9 cellular contexts compared by ENCODE assay signal in genomic region chr3:42043116-42043796, GRCh38. TPM values are rescaled to one million over a fixed set of nuclear protein-coding genes. Genes with fewer than 3 reads are reported as not detected.
DNase-seq lines count a peak whose midpoint lies in the region; ATAC-seq, FAIRE-seq and TF ChIP-seq lines count a peak whose summit lies in the region.
"Had no signal": no experiment of that assay in that cellular context is flagged by ENCODE, and none has a peak within 500 bp of the region (broad histone marks: within the 10 kb centered on the region; RNA-seq: fewer than 3 reads in every experiment).

No MANE protein-coding gene starts in this region.

- H3K27me3 ChIP-seq in HUES48 (ENCODE audit: control insufficient read depth, insufficient read depth, low read length) (no peaks in the 10 kb centered on the region), iPS DF 6.9 (ENCODE audit: control insufficient read depth, insufficient read depth, low read length) (no peaks in the 10 kb centered on the region), smooth muscle cell (ENCODE audit: low read depth) (no peaks in the 10 kb centered on the region)

- no peaks in the 10 kb centered on the region for H4K20me1 ChIP-seq in smooth muscle cell (ENCODE audit: low read depth)

- peak overlapping the region; percentile 66 for H2AFZ ChIP-seq in smooth muscle cell (ENCODE audit: low read depth)

- H3K9ac ChIP-seq in HUES48 (ENCODE audit: low read depth, low read length) (peak overlapping the region; percentile 56), smooth muscle cell (ENCODE audit: low read depth) (peak overlapping the region; percentile 92)

- H3K36me3 Mint-ChIP-seq in natural killer cell: no peaks in the 10 kb centered on the region

- peak overlapping the region; percentile 53 for H3K4me3 ChIP-seq in HUES48 (ENCODE audit: low read depth, low read length)
- no peak overlapping the region for H3K4me3 ChIP-seq in iPS DF 6.9 (ENCODE audit: low read length)
- H3K4me3 ChIP-seq in smooth muscle cell: no peak overlapping the region

- no peaks in the 10 kb centered on the region for H3K36me3 ChIP-seq in HUES48 (ENCODE audit: control insufficient read depth, insufficient read depth, low read length)
- H3K36me3 ChIP-seq in iPS DF 6.9 (ENCODE audit: control insufficient read depth, insufficient read depth, low read length): no peaks in the 10 kb centered on the region
- H3K36me3 ChIP-seq in smooth muscle cell (ENCODE audit: low read depth): no peaks in the 10 kb centered on the region

- no peak overlapping the region for H3K4me3 Mint-ChIP-seq in natural killer cell
- H3K4me3 Mint-ChIP-seq: activated naive CD8-positive, alpha-beta T cell treated with anti-CD3 and anti-CD28 coated beads, Interleukin-2, amount 10 ng/mL, durations not matched to agents 7 days and 5 days had no signal

- intact Hi-C loops in natural killer cell (cut with micrococcal nuclease): no loop called here

- peak; percentile 73 for DNase-seq in iPS DF 6.9 (ENCODE audit: low read depth, low spot score)
- no peak for DNase-seq in smooth muscle cell (lab: John Stamatoyannopoulos, UW; ENCODE audit: unreplicated experiment)
- no peak for DNase-seq in HTR-8/SVneo (ENCODE audit: insufficient read length, low spot score)
- DNase-seq in natural killer cell: no peak
- DNase-seq: activated naive CD8-positive, alpha-beta T cell treated with anti-CD3 and anti-CD28 coated beads, Interleukin-2, amount 10 ng/mL, durations not matched to agents 7 days and 5 days had no signal

- H3K4me1 Mint-ChIP-seq in natural killer cell: peaks cover 8 to 43% of the 10 kb centered on the region in 2 donors

- peak overlapping the region; percentile 66 for H3K4me2 ChIP-seq in smooth muscle cell

- H3F3A ChIP-seq in smooth muscle cell (ENCODE audit: low read depth): peaks cover 26% of the 10 kb centered on the region

- no peaks in the 10 kb centered on the region for H3K9me3 Mint-ChIP-seq in natural killer cell
- H3K9me3 Mint-ChIP-seq: activated naive CD8-positive, alpha-beta T cell treated with anti-CD3 and anti-CD28 coated beads, Interleukin-2, amount 10 ng/mL, durations not matched to agents 7 days and 5 days had no signal

- peaks cover 61% of the 10 kb centered on the region for H3K79me2 ChIP-seq in smooth muscle cell (ENCODE audit: low read depth)

- FAIRE-seq in HTR-8/SVneo (lab: Jason Lieb, UNC): no peak

- peaks cover 27% of the 10 kb centered on the region for H3K4me1 ChIP-seq in HUES48 (ENCODE audit: control insufficient read depth, insufficient read depth, low read length)
- H3K4me1 ChIP-seq in iPS DF 6.9 (ENCODE audit: control insufficient read depth, insufficient read depth, low read length): no peaks in the 10 kb centered on the region; the same call in 1 of the 2 replicates
- peaks cover 38% of the 10 kb centered on the region for H3K4me1 ChIP-seq in smooth muscle cell (ENCODE audit: low read depth)

- ATAC-seq in SK-N-SH treated with all-trans-retinoic acid at 6 μM for 48 hours: peak; percentile 77
- ATAC-seq in GM19455 (IDR thresholded peaks at IDR 0.05; ENCODE audit: unreplicated experiment): no peak
- no peak for ATAC-seq in natural killer cell
- no peak for ATAC-seq in HG03095 (IDR thresholded peaks at IDR 0.05; ENCODE audit: unreplicated experiment)

- H3K27me3 Mint-ChIP-seq in natural killer cell (ENCODE audit: low read depth in 2 of 2): no peaks in the 10 kb centered on the region
- H3K27me3 Mint-ChIP-seq: activated naive CD8-positive, alpha-beta T cell treated with anti-CD3 and anti-CD28 coated beads, Interleukin-2, amount 10 ng/mL, durations not matched to agents 7 days and 5 days had no signal

- H3K9me3 ChIP-seq in HUES48 (ENCODE audit: control insufficient read depth, insufficient read depth, low read length) (no peaks in the 10 kb centered on the region), iPS DF 6.9 (ENCODE audit: control insufficient read depth, insufficient read depth, low read length) (no peaks in the 10 kb centered on the region), smooth muscle cell (replicated peaks; ENCODE audit: low read depth) (no peaks in the 10 kb centered on the region)

- WGBS in iPS DF 6.9 (ENCODE audit: insufficient coverage, insufficient read length): no CpG with 5 or more reads among the region's 9 CpGs
- WGBS in smooth muscle cell (ENCODE audit: low lambda C conversion rate): 3% methylated on average over 8 of the region's 9 CpGs

- H3K27ac ChIP-seq in HUES48 (ENCODE audit: low read depth, low read length) (peak overlapping the region; percentile 98), iPS DF 6.9 (ENCODE audit: low read length) (no peak overlapping the region), smooth muscle cell (ENCODE audit: low read depth) (peak overlapping the region; percentile 92)

- TF ChIP-seq CTCF in smooth muscle cell (IDR thresholded peaks at IDR 0.05; ENCODE audit: borderline replicate concordance, insufficient read depth, poor library complexity, severe bottlenecking): no peak
- no peak for TF ChIP-seq CTCF in natural killer cell (IDR thresholded peaks at IDR 0.05)

- H3K27ac Mint-ChIP-seq in natural killer cell: no peak overlapping the region
- H3K27ac Mint-ChIP-seq: activated naive CD8-positive, alpha-beta T cell treated with anti-CD3 and anti-CD28 coated beads, Interleukin-2, amount 10 ng/mL, durations not matched to agents 7 days and 5 days had no signal

TF ChIP-seq in SK-N-SH treated with all-trans-retinoic acid at 6 μM for 48 hours, 23 proteins besides CTCF, POLR2A, EP300 and RAD21 (continues in another document):
- TF ChIP-seq PATZ1 (CRISPR knock-in tag; IDR thresholded peaks at IDR 0.05; ENCODE audit: borderline replicate concordance) (peak; percentile 92), TSHZ2 (CRISPR knock-in tag; IDR thresholded peaks at IDR 0.05) (peak; percentile 26; the same call in 1 of the 2 replicates), CSDC2 (CRISPR knock-in tag; IDR thresholded peaks at IDR 0.05) (no peak), TCF4 (CRISPR knock-in tag; IDR thresholded peaks at IDR 0.05; ENCODE audit: borderline replicate concordance) (peak; percentile 74; the same call in 1 of the 2 replicates), ESRRG (CRISPR knock-in tag; IDR thresholded peaks at IDR 0.05) (no peak), ZNF70 (CRISPR knock-in tag; IDR thresholded peaks at IDR 0.05) (peak; percentile 45; the same call in 1 of the 2 replicates), RARB (CRISPR knock-in tag; IDR thresholded peaks at IDR 0.05) (no peak), ARNTL (CRISPR knock-in tag; IDR thresholded peaks at IDR 0.05; ENCODE audit: borderline replicate concordance, low read depth) (no peak), POU6F1 (CRISPR knock-in tag; IDR thresholded peaks at IDR 0.05; ENCODE audit: borderline replicate concordance, low read depth) (no peak)

RNA-seq across cellular contexts. Expression of gene TRAK1, which starts 47.9 kb away (rescaled TPM):
- 13.7 and 16.3 TPM in 2 replicates for total RNA-seq in smooth muscle cell
- 8.7 and 13.9 TPM in 2 replicates for polyA plus RNA-seq in smooth muscle cell
- total RNA-seq in natural killer cell: 10 to 100 TPM; 30.7 to 31.8 (median 31.8) TPM
